In the genomic region with DNA sequence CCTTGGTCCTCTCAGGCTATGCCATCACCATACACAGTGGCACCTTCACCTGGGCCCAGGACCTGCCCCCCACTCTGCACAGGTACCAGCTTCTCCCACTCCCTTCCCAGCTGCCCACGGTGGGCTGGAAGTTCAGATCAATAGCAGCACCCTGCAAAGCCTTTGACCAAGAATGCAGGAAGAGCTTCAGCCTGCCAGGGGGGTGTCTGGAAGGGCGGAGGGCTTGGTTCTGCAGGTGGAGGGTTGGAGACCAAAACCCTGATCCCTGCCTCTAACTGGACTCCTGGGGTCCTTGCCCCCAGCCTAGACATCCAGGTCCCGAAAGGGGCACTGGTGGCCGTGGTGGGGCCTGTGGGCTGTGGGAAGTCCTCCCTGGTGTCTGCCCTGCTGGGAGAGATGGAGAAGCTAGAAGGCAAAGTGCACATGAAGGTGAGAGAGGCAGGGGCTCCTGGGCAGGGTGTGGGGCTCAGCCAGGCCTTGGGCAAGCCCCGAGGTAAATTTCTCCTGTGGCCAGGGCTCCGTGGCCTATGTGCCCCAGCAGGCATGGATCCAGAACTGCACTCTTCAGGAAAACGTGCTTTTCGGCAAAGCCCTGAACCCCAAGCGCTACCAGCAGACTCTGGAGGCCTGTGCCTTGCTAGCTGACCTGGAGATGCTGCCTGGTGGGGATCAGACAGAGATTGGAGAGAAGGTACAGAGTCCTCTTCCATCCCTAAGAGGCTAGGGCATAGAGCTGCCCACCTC, we compare ENCODE assay signal across 1 cellular context.
TF ChIP-seq lines count a peak whose summit lies in the region.

No MANE protein-coding gene starts in this region.

TF ChIP-seq in SK-N-SH, 30 proteins besides CTCF, POLR2A, EP300 and RAD21 (continued from another document):
- TF ChIP-seq, protein P1, sequence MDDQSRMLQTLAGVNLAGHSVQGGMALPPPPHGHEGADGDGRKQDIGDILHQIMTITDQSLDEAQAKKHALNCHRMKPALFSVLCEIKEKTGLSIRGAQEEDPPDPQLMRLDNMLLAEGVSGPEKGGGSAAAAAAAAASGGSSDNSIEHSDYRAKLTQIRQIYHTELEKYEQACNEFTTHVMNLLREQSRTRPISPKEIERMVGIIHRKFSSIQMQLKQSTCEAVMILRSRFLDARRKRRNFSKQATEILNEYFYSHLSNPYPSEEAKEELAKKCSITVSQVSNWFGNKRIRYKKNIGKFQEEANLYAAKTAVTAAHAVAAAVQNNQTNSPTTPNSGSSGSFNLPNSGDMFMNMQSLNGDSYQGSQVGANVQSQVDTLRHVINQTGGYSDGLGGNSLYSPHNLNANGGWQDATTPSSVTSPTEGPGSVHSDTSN (IDR thresholded peaks at IDR 0.05): no peak
- no peak for TF ChIP-seq FOSL2 (IDR thresholded peaks at IDR 0.05; ENCODE audit: borderline replicate concordance, low read depth)
- TF ChIP-seq IRF3 (IDR thresholded peaks at IDR 0.05; ENCODE audit: low read depth, low read length): no peak
- TF ChIP-seq EZH2phosphoT487 (IDR thresholded peaks at IDR 0.05; ENCODE audit: borderline replicate concordance, low read depth): no peak
- no peak for TF ChIP-seq TAF1 (IDR thresholded peaks at IDR 0.05; ENCODE audit: borderline replicate concordance, low read depth, low read length)
- TF ChIP-seq GATA2 (CRISPR knock-in tag; IDR thresholded peaks at IDR 0.05): no peak
- TF ChIP-seq ELF1 (IDR thresholded peaks at IDR 0.05): no peak
- no peak for TF ChIP-seq RCOR1 (IDR thresholded peaks at IDR 0.05; ENCODE audit: low read length)
- TF ChIP-seq, protein P2, sequence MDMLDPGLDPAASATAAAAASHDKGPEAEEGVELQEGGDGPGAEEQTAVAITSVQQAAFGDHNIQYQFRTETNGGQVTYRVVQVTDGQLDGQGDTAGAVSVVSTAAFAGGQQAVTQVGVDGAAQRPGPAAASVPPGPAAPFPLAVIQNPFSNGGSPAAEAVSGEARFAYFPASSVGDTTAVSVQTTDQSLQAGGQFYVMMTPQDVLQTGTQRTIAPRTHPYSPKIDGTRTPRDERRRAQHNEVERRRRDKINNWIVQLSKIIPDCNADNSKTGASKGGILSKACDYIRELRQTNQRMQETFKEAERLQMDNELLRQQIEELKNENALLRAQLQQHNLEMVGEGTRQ (IDR thresholded peaks at IDR 0.05; ENCODE audit: borderline replicate concordance, low read depth, low read length): no peak
- no peak for TF ChIP-seq RXRA (IDR thresholded peaks at IDR 0.05; ENCODE audit: borderline replicate concordance, low read depth)
- no peak for TF ChIP-seq MAX (IDR thresholded peaks at IDR 0.05; ENCODE audit: low read depth)
- TF ChIP-seq USF1 (IDR thresholded peaks at IDR 0.05; ENCODE audit: borderline replicate concordance, low read depth): no peak
- no peak for TF ChIP-seq MXI1 (IDR thresholded peaks at IDR 0.05; ENCODE audit: low read depth, low read length)
